In the genomic region with DNA sequence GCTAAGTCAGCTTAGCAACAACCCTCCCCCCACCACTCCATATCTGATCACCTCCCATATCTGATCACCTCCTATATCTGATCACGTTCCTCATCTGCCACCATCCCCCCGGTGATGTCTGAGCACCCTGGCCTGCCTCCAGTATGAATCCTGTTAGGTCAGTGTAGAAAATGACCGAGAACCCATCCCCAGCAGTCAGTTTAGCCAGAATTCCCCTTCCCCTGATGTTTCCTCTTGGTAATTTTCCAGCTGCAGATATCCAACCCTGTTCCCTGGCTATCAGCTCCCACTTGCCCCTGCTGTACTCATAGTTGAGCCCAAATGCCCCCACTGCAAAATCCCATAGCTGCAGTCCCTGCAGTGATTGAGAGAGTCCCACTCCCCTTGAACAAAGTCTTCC, we compare ENCODE assay signal across 1 cellular context.
TF ChIP-seq lines count a peak whose summit lies in the region.

No MANE protein-coding gene starts in this region.

TF ChIP-seq in H1, 55 proteins besides CTCF, POLR2A, EP300 and RAD21:
- no peak for TF ChIP-seq TEAD4 (IDR thresholded peaks at IDR 0.05; ENCODE audit: low read depth, low read length)
- no peak for TF ChIP-seq NANOG (IDR thresholded peaks at IDR 0.05; ENCODE audit: insufficient read depth, low read depth, low read length, poor library complexity, severe bottlenecking)
- no peak for TF ChIP-seq TCF12 (IDR thresholded peaks at IDR 0.05; ENCODE audit: low read depth, low read length)
- TF ChIP-seq, protein P1, sequence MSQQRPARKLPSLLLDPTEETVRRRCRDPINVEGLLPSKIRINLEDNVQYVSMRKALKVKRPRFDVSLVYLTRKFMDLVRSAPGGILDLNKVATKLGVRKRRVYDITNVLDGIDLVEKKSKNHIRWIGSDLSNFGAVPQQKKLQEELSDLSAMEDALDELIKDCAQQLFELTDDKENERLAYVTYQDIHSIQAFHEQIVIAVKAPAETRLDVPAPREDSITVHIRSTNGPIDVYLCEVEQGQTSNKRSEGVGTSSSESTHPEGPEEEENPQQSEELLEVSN (IDR thresholded peaks at IDR 0.05), result no peak
- TF ChIP-seq HDAC2 (IDR thresholded peaks at IDR 0.05; ENCODE audit: borderline replicate concordance in 1 of 2, low read depth in 2 of 2, low read length in 2 of 2), result no peak
- no peak for TF ChIP-seq GTF2F1 (IDR thresholded peaks at IDR 0.05; ENCODE audit: borderline replicate concordance, low read depth, low read length)
- TF ChIP-seq SRF (IDR thresholded peaks at IDR 0.05; ENCODE audit: low read depth, low read length), result no peak
- TF ChIP-seq, protein P2, sequence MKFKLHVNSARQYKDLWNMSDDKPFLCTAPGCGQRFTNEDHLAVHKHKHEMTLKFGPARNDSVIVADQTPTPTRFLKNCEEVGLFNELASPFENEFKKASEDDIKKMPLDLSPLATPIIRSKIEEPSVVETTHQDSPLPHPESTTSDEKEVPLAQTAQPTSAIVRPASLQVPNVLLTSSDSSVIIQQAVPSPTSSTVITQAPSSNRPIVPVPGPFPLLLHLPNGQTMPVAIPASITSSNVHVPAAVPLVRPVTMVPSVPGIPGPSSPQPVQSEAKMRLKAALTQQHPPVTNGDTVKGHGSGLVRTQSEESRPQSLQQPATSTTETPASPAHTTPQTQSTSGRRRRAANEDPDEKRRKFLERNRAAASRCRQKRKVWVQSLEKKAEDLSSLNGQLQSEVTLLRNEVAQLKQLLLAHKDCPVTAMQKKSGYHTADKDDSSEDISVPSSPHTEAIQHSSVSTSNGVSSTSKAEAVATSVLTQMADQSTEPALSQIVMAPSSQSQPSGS (IDR thresholded peaks at IDR 0.05; ENCODE audit: low read length), result no peak
